ENCODE assay signal across 8 cellular contexts in the genomic region with DNA sequence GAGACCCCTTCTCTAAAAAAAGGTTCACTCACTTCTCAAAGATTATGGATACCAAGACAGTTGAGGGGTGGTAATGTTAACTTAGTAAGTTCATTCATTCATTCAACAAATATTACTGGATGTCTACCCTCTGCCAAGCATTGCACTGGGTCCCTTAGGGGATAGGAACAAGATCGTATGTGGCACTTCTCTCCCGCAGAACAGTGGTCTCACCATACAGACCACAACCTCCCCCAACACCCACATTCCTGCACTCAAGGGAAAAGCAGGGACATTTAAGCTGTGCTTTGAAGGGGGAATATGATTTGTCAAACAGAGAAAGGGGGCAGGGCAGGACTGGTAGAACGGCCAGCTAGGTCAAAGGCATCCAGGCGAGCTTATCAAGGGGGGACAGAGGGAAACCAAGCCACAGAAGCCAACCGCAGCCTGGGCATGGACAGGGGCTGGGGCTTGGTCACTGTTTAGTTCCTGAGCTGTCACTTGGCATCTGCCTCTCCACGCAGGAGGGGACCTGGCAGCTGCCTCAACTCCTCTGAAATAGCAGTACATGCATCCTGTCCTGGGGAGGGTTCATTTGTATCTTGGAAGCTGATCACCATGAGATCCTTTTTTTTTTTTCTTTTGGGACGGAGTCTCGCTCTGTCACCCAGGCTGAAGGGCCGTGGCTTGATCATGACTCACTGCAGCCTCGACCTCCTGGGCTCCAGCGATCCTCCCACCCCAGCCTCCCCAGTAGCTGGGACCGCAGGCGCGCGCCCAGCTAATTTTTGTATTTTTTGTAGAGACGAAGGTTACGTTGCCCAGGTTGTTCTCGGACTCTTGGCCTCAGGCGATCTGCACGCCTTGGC. TPM values are rescaled to one million over a fixed set of nuclear protein-coding genes. Genes with fewer than 3 reads are reported as not detected.
DNase-seq lines count a peak whose midpoint lies in the region; ATAC-seq and TF ChIP-seq lines count a peak whose summit lies in the region.

No MANE protein-coding gene starts in this region.

- peaks cover 31% of the 10 kb centered on the region for H3K27me3 Mint-ChIP-seq in activated CD4-positive, alpha-beta T cell treated with anti-CD3 and anti-CD28 coated beads, Interleukin-2, amount 10 ng/mL, durations not matched to agents 7 days and 5 days
- no peaks in the 10 kb centered on the region for H3K27me3 Mint-ChIP-seq in activated B cell treated with CpG ODN at 0.5 μM for 24 hours

- H3K36me3 Mint-ChIP-seq in activated CD4-positive, alpha-beta T cell treated with anti-CD3 and anti-CD28 coated beads, Interleukin-2, amount 10 ng/mL, durations not matched to agents 7 days and 5 days (ENCODE audit: low read depth), result no peaks in the 10 kb centered on the region
- H3K36me3 Mint-ChIP-seq in activated B cell treated with CpG ODN at 0.5 μM for 24 hours (ENCODE audit: low read depth), result peaks cover 1% of the 10 kb centered on the region

- H3K9me3 ChIP-seq in iPS-15b (ENCODE audit: control insufficient read depth, insufficient read depth, low read length), result no peaks in the 10 kb centered on the region

- H3K27ac ChIP-seq in temporal lobe (ENCODE audit: low read depth, low read length), result peak overlapping the region; percentile 77

- no peaks in the 10 kb centered on the region for H3K27me3 ChIP-seq in iPS-15b (ENCODE audit: control insufficient read depth, insufficient read depth, low read length)

- no peak for TF ChIP-seq CTCF in activated B cell treated with CpG ODN at 0.5 μM for 24 hours (IDR thresholded peaks at IDR 0.05)

- peak overlapping the region; percentile 77 for H3K4me3 ChIP-seq in iPS-15b (ENCODE audit: low read depth, low read length)

- no peak overlapping the region for H3K9ac ChIP-seq in iPS-15b (ENCODE audit: low read depth, low read length)

- peaks cover 12% of the 10 kb centered on the region for H3K4me1 ChIP-seq in iPS-15b (ENCODE audit: control insufficient read depth, insufficient read depth, low read length)

- no peaks in the 10 kb centered on the region for H3K36me3 ChIP-seq in iPS-15b (ENCODE audit: control insufficient read depth, insufficient read depth, low read length)

- POLR2A ChIA-PET in activated CD4-positive, alpha-beta T cell treated with anti-CD3 and anti-CD28 coated beads, Interleukin-2, amount 10 ng/mL, durations not matched to agents 7 days and 5 days (lab: Charles Lee), result interaction anchor here (0.6 kb wide), 1 partner anchor 10 kb away, joined by 7 read pairs; no protein-coding TSS in a partner anchor
- POLR2A ChIA-PET in activated B cell treated with CpG ODN at 0.5 μM for 24 hours (lab: Charles Lee), result interaction anchor here (0.7 to 10.8 kb wide), 10 partner anchors 9 to 84 kb away, joined by 3 to 344 read pairs (median 5); partner anchors contain the start of genes LAT2 and RFC2

- ATAC-seq in activated B cell treated with CpG ODN at 0.5 μM for 24 hours (ENCODE audit: low read depth) (no peak), left lobe of liver (no peak), HG03354 (IDR thresholded peaks at IDR 0.05; ENCODE audit: poor library complexity, severe bottlenecking, unreplicated experiment) (no peak)

- H3K27ac Mint-ChIP-seq in activated CD4-positive, alpha-beta T cell treated with anti-CD3 and anti-CD28 coated beads, Interleukin-2, amount 10 ng/mL, durations not matched to agents 7 days and 5 days, result peak overlapping the region; percentile 37
- H3K27ac Mint-ChIP-seq in activated B cell treated with CpG ODN at 0.5 μM for 24 hours, result peak overlapping the region; percentile 91

- DNase-seq in activated CD4-positive, alpha-beta T cell treated with anti-CD3 and anti-CD28 coated beads, Interleukin-2, amount 10 ng/mL, durations not matched to agents 7 days and 5 days, result no peak
- no peak for DNase-seq in activated CD4-positive, alpha-beta T cell treated with anti-CD3 and anti-CD28 coated beads, Interleukin-2, amount 50 U/mL, for 1 hour
- DNase-seq in activated B cell treated with CpG ODN at 0.5 μM for 24 hours, result no peak
- no peak for DNase-seq in left lobe of liver (ENCODE audit: low spot score)
- no peak for DNase-seq in HT-29 (ENCODE audit: low spot score)

- CTCF ChIA-PET in activated CD4-positive, alpha-beta T cell treated with anti-CD3 and anti-CD28 coated beads, Interleukin-2, amount 10 ng/mL, durations not matched to agents 7 days and 5 days (lab: Charles Lee), result interaction anchor here (0.6 to 3.6 kb wide), 6 partner anchors 8 to 88 kb away, joined by 3 to 12 read pairs (median 6); no protein-coding TSS in a partner anchor
- CTCF ChIA-PET in activated B cell treated with CpG ODN at 0.5 μM for 24 hours (lab: Charles Lee), result interaction anchor here (0.6 to 1.7 kb wide), 6 partner anchors 10 to 81 kb away, joined by 3 to 8 read pairs (median 4); no protein-coding TSS in a partner anchor

- H3K4me3 Mint-ChIP-seq in activated CD4-positive, alpha-beta T cell treated with anti-CD3 and anti-CD28 coated beads, Interleukin-2, amount 10 ng/mL, durations not matched to agents 7 days and 5 days, result peak overlapping the region; percentile 61
- peak overlapping the region; percentile 91 for H3K4me3 Mint-ChIP-seq in activated B cell treated with CpG ODN at 0.5 μM for 24 hours

- peaks cover 15% of the 10 kb centered on the region for H3K4me1 Mint-ChIP-seq in activated CD4-positive, alpha-beta T cell treated with anti-CD3 and anti-CD28 coated beads, Interleukin-2, amount 10 ng/mL, durations not matched to agents 7 days and 5 days
- peaks cover 66% of the 10 kb centered on the region for H3K4me1 Mint-ChIP-seq in activated B cell treated with CpG ODN at 0.5 μM for 24 hours

- intact Hi-C loops in activated B cell treated with CpG ODN at 0.5 μM for 24 hours (cut with micrococcal nuclease), result loop anchor here (5.0 kb wide), 2 partner anchors 206 to 369 kb away; partner anchors contain the start of genes GTF2I and LIMK1

- H3K9me3 Mint-ChIP-seq in activated CD4-positive, alpha-beta T cell treated with anti-CD3 and anti-CD28 coated beads, Interleukin-2, amount 10 ng/mL, durations not matched to agents 7 days and 5 days, result no peaks in the 10 kb centered on the region
- no peaks in the 10 kb centered on the region for H3K9me3 Mint-ChIP-seq in activated B cell treated with CpG ODN at 0.5 μM for 24 hours

RNA-seq across cellular contexts. Expression of gene CLIP2, which starts 0.9 kb away (rescaled TPM):
- total RNA-seq in activated CD4-positive, alpha-beta T cell treated with anti-CD3 and anti-CD28 coated beads, Interleukin-2, amount 10 ng/mL, durations not matched to agents 7 days and 5 days, result under 1 TPM; 0.72 to 0.89 TPM
- total RNA-seq in activated B cell treated with CpG ODN at 0.5 μM for 24 hours (60.4 and 61.7 TPM in 2 replicates), temporal lobe (119 TPM), left lobe of liver (5.4 TPM)
- 13.5 and 14.0 TPM in 2 replicates for total RNA-seq in HT-29 (2014; rRNA removed; shearing (Covaris generic))

RNA-seq across cellular contexts. Expression of gene RFC2, which starts 34.1 kb away (rescaled TPM):
- total RNA-seq in activated CD4-positive, alpha-beta T cell treated with anti-CD3 and anti-CD28 coated beads, Interleukin-2, amount 10 ng/mL, durations not matched to agents 7 days and 5 days, result 10 to 100 TPM; 52.2 to 62.9 TPM
- total RNA-seq in activated B cell treated with CpG ODN at 0.5 μM for 24 hours, result 44.0 and 45.8 TPM in 2 replicates
- 15.7 TPM for total RNA-seq in temporal lobe
- total RNA-seq in left lobe of liver, result 11.3 TPM
- total RNA-seq in HT-29 (2014; rRNA removed; shearing (Covaris generic)), result 60.3 and 63.3 TPM in 2 replicates
